ENCODE assay signal across 1 cellular context in the genomic region with DNA sequence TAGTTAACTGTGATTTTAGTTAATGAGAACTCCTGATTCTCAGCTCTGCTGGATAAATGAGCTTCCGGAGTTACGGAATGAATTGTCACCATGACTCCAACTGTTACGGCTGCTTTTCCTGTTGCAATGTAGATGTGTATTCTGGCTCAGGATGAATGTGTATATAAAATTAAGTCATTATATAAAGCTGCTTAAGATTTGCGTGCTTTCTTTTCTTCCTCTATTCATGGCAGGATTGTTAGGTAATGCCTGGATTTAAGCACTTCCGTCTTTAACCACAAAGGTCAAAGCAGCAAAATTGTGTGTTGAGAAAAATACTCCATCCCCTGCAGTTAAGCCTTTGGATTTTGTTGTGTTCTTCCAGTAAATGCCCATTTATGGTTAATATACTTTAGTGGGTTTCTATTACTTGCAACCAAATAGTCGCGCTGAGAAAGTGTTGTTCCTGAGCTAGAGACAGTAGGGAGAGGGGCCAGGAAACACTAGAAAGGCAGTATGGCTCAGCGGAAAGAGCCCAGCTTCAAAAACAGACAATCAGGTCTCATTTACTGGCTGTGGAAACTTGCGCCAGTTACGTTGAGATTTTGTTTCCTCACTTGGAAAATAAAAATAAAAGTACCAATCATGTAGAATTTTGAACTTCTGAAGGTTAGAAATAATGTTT.
A peak's percentile ranks its signal among the peaks of the same experiment; 100 is the strongest.
TF ChIP-seq lines count a peak whose summit lies in the region.

No MANE protein-coding gene starts in this region.

TF ChIP-seq in HEK293, 187 proteins besides CTCF, POLR2A, EP300 and RAD21 (continued from another document):
- TF ChIP-seq ZBTB44 (tag by site-specific recombination; IDR thresholded peaks at IDR 0.05): peak; percentile 67
- TF ChIP-seq ZNF600 (tag by site-specific recombination; IDR thresholded peaks at IDR 0.05): peak; percentile 72
- TF ChIP-seq ZBTB7A (tag by site-specific recombination; IDR thresholded peaks at IDR 0.05; ENCODE audit: low read depth): no peak
- TF ChIP-seq BCL11A (tag by site-specific recombination; IDR thresholded peaks at IDR 0.05; ENCODE audit: low read depth): peak; percentile 31; the same call in 1 of the 2 replicates
- no peak for TF ChIP-seq ZNF510 (tag by site-specific recombination; IDR thresholded peaks at IDR 0.05; ENCODE audit: insufficient replicate concordance)
- peak; percentile 14; the same call in 1 of the 2 replicates for TF ChIP-seq ZSCAN30 (tag by site-specific recombination; IDR thresholded peaks at IDR 0.05)
- no peak for TF ChIP-seq ZNF157 (tag by site-specific recombination; IDR thresholded peaks at IDR 0.05)
- TF ChIP-seq ZBTB17 (tag by site-specific recombination; IDR thresholded peaks at IDR 0.05): peak; percentile 67
- no peak for TF ChIP-seq ZNF274 (IDR thresholded peaks at IDR 0.05; ENCODE audit: low read length)
- TF ChIP-seq ZNF274 (tag by site-specific recombination; IDR thresholded peaks at IDR 0.05; ENCODE audit: borderline replicate concordance): no peak
- no peak for TF ChIP-seq ZNF585B (tag by site-specific recombination; IDR thresholded peaks at IDR 0.05)
- TF ChIP-seq, protein P1, sequence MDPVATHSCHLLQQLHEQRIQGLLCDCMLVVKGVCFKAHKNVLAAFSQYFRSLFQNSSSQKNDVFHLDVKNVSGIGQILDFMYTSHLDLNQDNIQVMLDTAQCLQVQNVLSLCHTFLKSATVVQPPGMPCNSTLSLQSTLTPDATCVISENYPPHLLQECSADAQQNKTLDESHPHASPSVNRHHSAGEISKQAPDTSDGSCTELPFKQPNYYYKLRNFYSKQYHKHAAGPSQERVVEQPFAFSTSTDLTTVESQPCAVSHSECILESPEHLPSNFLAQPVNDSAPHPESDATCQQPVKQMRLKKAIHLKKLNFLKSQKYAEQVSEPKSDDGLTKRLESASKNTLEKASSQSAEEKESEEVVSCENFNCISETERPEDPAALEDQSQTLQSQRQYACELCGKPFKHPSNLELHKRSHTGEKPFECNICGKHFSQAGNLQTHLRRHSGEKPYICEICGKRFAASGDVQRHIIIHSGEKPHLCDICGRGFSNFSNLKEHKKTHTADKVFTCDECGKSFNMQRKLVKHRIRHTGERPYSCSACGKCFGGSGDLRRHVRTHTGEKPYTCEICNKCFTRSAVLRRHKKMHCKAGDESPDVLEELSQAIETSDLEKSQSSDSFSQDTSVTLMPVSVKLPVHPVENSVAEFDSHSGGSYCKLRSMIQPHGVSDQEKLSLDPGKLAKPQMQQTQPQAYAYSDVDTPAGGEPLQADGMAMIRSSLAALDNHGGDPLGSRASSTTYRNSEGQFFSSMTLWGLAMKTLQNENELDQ (tag by site-specific recombination; IDR thresholded peaks at IDR 0.05; ENCODE audit: low read depth): no peak
- TF ChIP-seq RBAK (tag by site-specific recombination; IDR thresholded peaks at IDR 0.05): no peak
- TF ChIP-seq OSR2 (tag by site-specific recombination; IDR thresholded peaks at IDR 0.05): peak; percentile 69
- TF ChIP-seq, protein P2, sequence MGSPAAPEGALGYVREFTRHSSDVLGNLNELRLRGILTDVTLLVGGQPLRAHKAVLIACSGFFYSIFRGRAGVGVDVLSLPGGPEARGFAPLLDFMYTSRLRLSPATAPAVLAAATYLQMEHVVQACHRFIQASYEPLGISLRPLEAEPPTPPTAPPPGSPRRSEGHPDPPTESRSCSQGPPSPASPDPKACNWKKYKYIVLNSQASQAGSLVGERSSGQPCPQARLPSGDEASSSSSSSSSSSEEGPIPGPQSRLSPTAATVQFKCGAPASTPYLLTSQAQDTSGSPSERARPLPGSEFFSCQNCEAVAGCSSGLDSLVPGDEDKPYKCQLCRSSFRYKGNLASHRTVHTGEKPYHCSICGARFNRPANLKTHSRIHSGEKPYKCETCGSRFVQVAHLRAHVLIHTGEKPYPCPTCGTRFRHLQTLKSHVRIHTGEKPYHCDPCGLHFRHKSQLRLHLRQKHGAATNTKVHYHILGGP (tag by site-specific recombination; IDR thresholded peaks at IDR 0.05): no peak
- no peak for TF ChIP-seq ZNF146 (tag by site-specific recombination; IDR thresholded peaks at IDR 0.05)
- TF ChIP-seq ZNF184 (tag by site-specific recombination; IDR thresholded peaks at IDR 0.05): no peak
- TF ChIP-seq GLI4 (tag by site-specific recombination; IDR thresholded peaks at IDR 0.05): no peak
- no peak for TF ChIP-seq KLF16 (tag by site-specific recombination; IDR thresholded peaks at IDR 0.05)
- TF ChIP-seq GFI1B (tag by site-specific recombination; IDR thresholded peaks at IDR 0.05): no peak
- TF ChIP-seq ZNF211 (tag by site-specific recombination; IDR thresholded peaks at IDR 0.05; ENCODE audit: low read depth): no peak
- TF ChIP-seq ZNF629 (tag by site-specific recombination; IDR thresholded peaks at IDR 0.05): peak; percentile 45; the same call in 1 of the 2 replicates
- TF ChIP-seq ZNF121 (tag by site-specific recombination; IDR thresholded peaks at IDR 0.05): no peak
- no peak for TF ChIP-seq KLF7 (tag by site-specific recombination; IDR thresholded peaks at IDR 0.05; ENCODE audit: borderline replicate concordance)
- no peak for TF ChIP-seq ZFP3 (tag by site-specific recombination; IDR thresholded peaks at IDR 0.05; ENCODE audit: low read depth)
- no peak for TF ChIP-seq HOXA7 (CRISPR knock-in tag; IDR thresholded peaks at IDR 0.05; ENCODE audit: borderline replicate concordance)
- TF ChIP-seq, protein P3, sequence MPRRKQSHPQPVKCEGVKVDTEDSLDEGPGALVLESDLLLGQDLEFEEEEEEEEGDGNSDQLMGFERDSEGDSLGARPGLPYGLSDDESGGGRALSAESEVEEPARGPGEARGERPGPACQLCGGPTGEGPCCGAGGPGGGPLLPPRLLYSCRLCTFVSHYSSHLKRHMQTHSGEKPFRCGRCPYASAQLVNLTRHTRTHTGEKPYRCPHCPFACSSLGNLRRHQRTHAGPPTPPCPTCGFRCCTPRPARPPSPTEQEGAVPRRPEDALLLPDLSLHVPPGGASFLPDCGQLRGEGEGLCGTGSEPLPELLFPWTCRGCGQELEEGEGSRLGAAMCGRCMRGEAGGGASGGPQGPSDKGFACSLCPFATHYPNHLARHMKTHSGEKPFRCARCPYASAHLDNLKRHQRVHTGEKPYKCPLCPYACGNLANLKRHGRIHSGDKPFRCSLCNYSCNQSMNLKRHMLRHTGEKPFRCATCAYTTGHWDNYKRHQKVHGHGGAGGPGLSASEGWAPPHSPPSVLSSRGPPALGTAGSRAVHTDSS (tag by site-specific recombination; IDR thresholded peaks at IDR 0.05): no peak
- TF ChIP-seq, protein P4, sequence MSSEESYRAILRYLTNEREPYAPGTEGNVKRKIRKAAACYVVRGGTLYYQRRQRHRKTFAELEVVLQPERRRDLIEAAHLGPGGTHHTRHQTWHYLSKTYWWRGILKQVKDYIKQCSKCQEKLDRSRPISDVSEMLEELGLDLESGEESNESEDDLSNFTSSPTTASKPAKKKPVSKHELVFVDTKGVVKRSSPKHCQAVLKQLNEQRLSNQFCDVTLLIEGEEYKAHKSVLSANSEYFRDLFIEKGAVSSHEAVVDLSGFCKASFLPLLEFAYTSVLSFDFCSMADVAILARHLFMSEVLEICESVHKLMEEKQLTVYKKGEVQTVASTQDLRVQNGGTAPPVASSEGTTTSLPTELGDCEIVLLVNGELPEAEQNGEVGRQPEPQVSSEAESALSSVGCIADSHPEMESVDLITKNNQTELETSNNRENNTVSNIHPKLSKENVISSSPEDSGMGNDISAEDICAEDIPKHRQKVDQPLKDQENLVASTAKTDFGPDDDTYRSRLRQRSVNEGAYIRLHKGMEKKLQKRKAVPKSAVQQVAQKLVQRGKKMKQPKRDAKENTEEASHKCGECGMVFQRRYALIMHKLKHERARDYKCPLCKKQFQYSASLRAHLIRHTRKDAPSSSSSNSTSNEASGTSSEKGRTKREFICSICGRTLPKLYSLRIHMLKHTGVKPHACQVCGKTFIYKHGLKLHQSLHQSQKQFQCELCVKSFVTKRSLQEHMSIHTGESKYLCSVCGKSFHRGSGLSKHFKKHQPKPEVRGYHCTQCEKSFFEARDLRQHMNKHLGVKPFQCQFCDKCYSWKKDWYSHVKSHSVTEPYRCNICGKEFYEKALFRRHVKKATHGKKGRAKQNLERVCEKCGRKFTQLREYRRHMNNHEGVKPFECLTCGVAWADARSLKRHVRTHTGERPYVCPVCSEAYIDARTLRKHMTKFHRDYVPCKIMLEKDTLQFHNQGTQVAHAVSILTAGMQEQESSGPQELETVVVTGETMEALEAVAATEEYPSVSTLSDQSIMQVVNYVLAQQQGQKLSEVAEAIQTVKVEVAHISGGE (tag by site-specific recombination; conservative IDR thresholded peaks at IDR 0.05; ENCODE audit: low read depth): peak; percentile 29; the same call in 1 of the 2 replicates
- TF ChIP-seq ZBTB6 (tag by site-specific recombination; IDR thresholded peaks at IDR 0.05): no peak
- no peak for TF ChIP-seq ZNF664 (tag by site-specific recombination; IDR thresholded peaks at IDR 0.05)
- peak; percentile 78; the same call in 1 of the 2 replicates for TF ChIP-seq ZNF843 (tag by site-specific recombination; IDR thresholded peaks at IDR 0.05)
- TF ChIP-seq SP2 (tag by site-specific recombination; IDR thresholded peaks at IDR 0.05): no peak
- TF ChIP-seq ZNF837 (tag by site-specific recombination; IDR thresholded peaks at IDR 0.05): no peak
- 0 out of 2 replicates have a peak, but pooled peaks have one; percentile 14 for TF ChIP-seq IKZF3 (tag by site-specific recombination; IDR thresholded peaks at IDR 0.05)
- peak; percentile 88 for TF ChIP-seq PRDM6 (tag by site-specific recombination; IDR thresholded peaks at IDR 0.05)
- no peak for TF ChIP-seq PRDM1 (tag by site-specific recombination; IDR thresholded peaks at IDR 0.05)
- 0 out of 2 replicates have a peak, but pooled peaks have one; percentile 21 for TF ChIP-seq MZF1 (tag by site-specific recombination; IDR thresholded peaks at IDR 0.05; ENCODE audit: borderline replicate concordance)
- no peak for TF ChIP-seq ZNF530 (tag by site-specific recombination; IDR thresholded peaks at IDR 0.05; ENCODE audit: low read depth)
- TF ChIP-seq HIC1 (tag by site-specific recombination; IDR thresholded peaks at IDR 0.05): peak; percentile 56; the same call in 1 of the 2 replicates
TF ChIP-seq in HEK293: peak in this region for 17.
